Comparison of ENCODE assay signal across 20 cellular contexts in the genomic region with DNA sequence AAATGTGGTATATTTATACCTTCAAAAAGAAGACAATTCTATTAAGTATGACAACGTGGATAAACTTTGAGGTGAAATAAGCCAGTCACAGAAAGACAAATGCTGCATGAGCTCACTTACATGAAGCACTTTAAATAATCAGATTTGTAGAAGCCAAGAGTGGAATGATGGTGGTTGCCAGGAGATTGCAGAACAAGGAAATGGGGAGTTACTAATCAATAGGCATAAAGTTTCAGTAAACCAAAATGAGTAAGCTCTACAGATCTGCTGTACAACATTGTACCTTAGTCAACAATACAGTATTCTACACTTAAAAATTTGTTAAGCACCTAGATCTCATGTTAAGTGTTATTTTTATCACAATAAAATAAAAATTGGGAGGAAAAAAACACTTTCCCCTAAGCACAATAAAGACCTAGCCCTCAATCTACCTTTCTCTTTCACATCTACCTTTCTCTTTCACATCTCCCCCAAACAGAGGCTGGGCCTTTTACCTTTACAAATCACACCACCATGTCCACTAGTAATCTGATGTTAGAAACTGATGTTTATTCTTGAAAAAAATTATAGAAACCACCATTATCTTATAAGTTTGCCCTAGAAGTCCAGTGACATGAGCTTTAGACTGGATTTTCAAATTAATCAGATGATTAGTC.
"Had no signal": no experiment of that assay in that cellular context is flagged by ENCODE, and none has a peak within 500 bp of the region (broad histone marks: within the 10 kb centered on the region; RNA-seq: fewer than 3 reads in every experiment).

No MANE protein-coding gene starts in this region.

- H3K27me3 ChIP-seq: adrenal gland, sigmoid colon, transverse colon had no signal

- H3K4me3 Mint-ChIP-seq: brain; endodermal cell; immature natural killer cell; natural killer cell; stimulated activated naive B cell treated with anti-CD40 and anti-IgM and Interleukin-4, amounts not matched to agents 10 μg/mL and 1 μg/mL and 100 μg/mL, for 72 hours had no signal

- H3K4me1 ChIP-seq: adrenal gland, sigmoid colon, transverse colon had no signal

- H3K36me3 Mint-ChIP-seq: immature natural killer cell, natural killer cell had no signal

- H3K9me3 Mint-ChIP-seq: activated T-helper 2 cell treated with anti-CD3 and anti-CD28 coated beads, Interferon-gamma antibody, Interleukin-2, Interleukin-4, amounts not matched to agents 10 μg/mL and 5 μg/mL and 100 μg/mL, durations not matched to agents 14 hours and 24 hours and 36 hours had no signal

- H3K27ac ChIP-seq: adrenal gland, sigmoid colon, transverse colon had no signal

- H3K4me1 Mint-ChIP-seq: brain; endodermal cell; immature natural killer cell; natural killer cell; stimulated activated naive B cell treated with anti-CD40 and anti-IgM and Interleukin-4, amounts not matched to agents 10 μg/mL and 1 μg/mL and 100 μg/mL, for 72 hours had no signal

- H3K4me3 ChIP-seq: adrenal gland, lung, mucosa of descending colon, sigmoid colon, transverse colon had no signal

- ATAC-seq: left colon; mucosa of descending colon; natural killer cell; stimulated activated naive B cell treated with anti-CD40 and anti-IgM and Interleukin-4, amounts not matched to agents 10 μg/mL and 1 μg/mL and 100 μg/mL, for 72 hours had no signal

- H3K27me3 Mint-ChIP-seq: brain; progenitor cell of endocrine pancreas; stimulated activated naive B cell treated with anti-CD40 and anti-IgM and Interleukin-4, amounts not matched to agents 10 μg/mL and 1 μg/mL and 100 μg/mL, for 72 hours had no signal

- H3K9me3 ChIP-seq: adrenal gland, mucosa of descending colon, sigmoid colon, transverse colon had no signal

- H3K36me3 ChIP-seq: adrenal gland, sigmoid colon, transverse colon had no signal

- DNase-seq: activated CD4-positive, alpha-beta T cell treated with anti-CD3 and anti-CD28 coated beads for 4 hours; activated naive CD4-positive, alpha-beta T cell treated with anti-CD3 and anti-CD28 coated beads, Interleukin-2, amount 50 U/mL, for 16 hours; activated T-cell treated with anti-CD3 and anti-CD28 coated beads for 4 hours; adrenal gland; dermis blood vessel endothelial cell; endodermal cell; erythroblast; glutamatergic neuron; immature natural killer cell; left colon; mucosa of descending colon; natural killer cell; sigmoid colon; stimulated activated CD4-positive, alpha-beta T cell treated with anti-CD3 and anti-CD28 coated beads, Interleukin-2, amount 100 ng/mL, for 24 hours; stimulated activated naive B cell treated with anti-CD40 and anti-IgM and Interleukin-4, amounts not matched to agents 10 μg/mL and 1 μg/mL and 100 μg/mL, for 72 hours; transverse colon had no signal

- H3K27ac Mint-ChIP-seq: activated T-helper 2 cell treated with anti-CD3 and anti-CD28 coated beads, Interferon-gamma antibody, Interleukin-2, Interleukin-4, amounts not matched to agents 10 μg/mL and 5 μg/mL and 100 μg/mL, durations not matched to agents 14 hours and 24 hours and 36 hours; brain; endodermal cell; immature natural killer cell; natural killer cell; stimulated activated naive B cell treated with anti-CD40 and anti-IgM and Interleukin-4, amounts not matched to agents 10 μg/mL and 1 μg/mL and 100 μg/mL, for 72 hours had no signal
